Comparison of ENCODE assay signal across 8 cellular contexts in the genomic region with DNA sequence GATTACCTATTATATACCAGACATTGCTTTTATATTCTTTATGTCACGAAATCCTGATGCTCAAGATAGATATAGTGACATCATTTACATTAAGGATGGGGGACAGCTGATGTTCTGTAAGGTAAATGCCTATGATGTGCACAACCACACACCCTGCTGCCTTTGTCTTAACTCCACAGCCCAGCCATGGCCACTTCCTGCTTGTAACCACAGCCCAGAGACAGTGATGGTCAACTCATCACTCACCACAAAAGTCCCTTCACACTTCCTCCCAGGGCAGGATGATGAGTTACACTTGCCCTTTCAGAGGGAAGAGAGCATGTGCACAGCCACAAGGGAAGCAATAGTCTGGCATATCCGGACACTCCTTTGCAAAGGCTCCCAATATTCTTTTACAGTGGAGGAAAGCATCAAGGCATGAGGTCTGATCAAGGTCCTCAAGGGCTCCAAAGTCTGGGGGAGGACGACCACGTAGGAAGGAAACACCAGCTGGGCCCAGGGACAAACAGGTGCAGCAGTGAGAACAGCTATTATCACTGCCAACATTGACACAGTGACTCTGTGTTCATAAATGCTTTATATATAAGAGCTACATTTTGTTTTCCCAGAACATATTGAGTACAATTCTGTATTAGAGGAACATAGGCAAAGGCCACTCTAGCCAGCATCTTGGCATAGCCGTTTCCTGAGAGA. TPM values are rescaled to one million over a fixed set of nuclear protein-coding genes. Genes with fewer than 3 reads are reported as not detected.
A peak's percentile ranks its signal among the peaks of the same experiment; 100 is the strongest.
DNase-seq lines count a peak whose midpoint lies in the region; ATAC-seq and TF ChIP-seq lines count a peak whose summit lies in the region.

No MANE protein-coding gene starts in this region.

- H3K36me3 Mint-ChIP-seq in activated CD8-positive, alpha-beta T cell treated with anti-CD3 and anti-CD28 coated beads, Interleukin-2, amount 10 ng/mL, durations not matched to agents 7 days and 5 days (ENCODE audit: low read depth): no peaks in the 10 kb centered on the region
- peaks cover 31% of the 10 kb centered on the region for H3K36me3 Mint-ChIP-seq in endothelial cell (ENCODE audit: low read depth, unreplicated experiment)

- H3K9me3 Mint-ChIP-seq in activated CD8-positive, alpha-beta T cell treated with anti-CD3 and anti-CD28 coated beads, Interleukin-2, amount 10 ng/mL, durations not matched to agents 7 days and 5 days (ENCODE audit: insufficient read depth): no peaks in the 10 kb centered on the region
- no peaks in the 10 kb centered on the region for H3K9me3 Mint-ChIP-seq in endothelial cell (ENCODE audit: unreplicated experiment)

- DNase-seq in GM12865 (ENCODE audit: low read depth) (peak; percentile 90), HL-60 (ENCODE audit: low read depth in 1 of 2, low spot score in 1 of 2) (peak; percentile 21 to 57), H7 (no peak), NCI-H226 (no peak), endothelial cell (ENCODE audit: low spot score) (no peak)
- peak; percentile 23 for DNase-seq in activated CD8-positive, alpha-beta T cell treated with anti-CD3 and anti-CD28 coated beads, Interleukin-2, amount 10 ng/mL, durations not matched to agents 7 days and 5 days

- H3K27ac ChIP-seq in HL-60 (replicated peaks): no peak overlapping the region
- peak overlapping the region; percentile 64 for H3K27ac ChIP-seq in neutrophil

- CTCF ChIA-PET in activated CD8-positive, alpha-beta T cell treated with anti-CD3 and anti-CD28 coated beads, Interleukin-2, amount 10 ng/mL, durations not matched to agents 7 days and 5 days (lab: Charles Lee): no interaction called here

- POLR2A ChIA-PET in activated CD8-positive, alpha-beta T cell treated with anti-CD3 and anti-CD28 coated beads, Interleukin-2, amount 10 ng/mL, durations not matched to agents 7 days and 5 days (lab: Charles Lee): no interaction called here

- no peaks in the 10 kb centered on the region for H3K9me3 ChIP-seq in neutrophil

- no peak overlapping the region for H3K27ac Mint-ChIP-seq in activated CD8-positive, alpha-beta T cell treated with anti-CD3 and anti-CD28 coated beads, Interleukin-2, amount 10 ng/mL, durations not matched to agents 7 days and 5 days
- H3K27ac Mint-ChIP-seq in endothelial cell (ENCODE audit: unreplicated experiment): no peak overlapping the region

- H3K36me3 ChIP-seq in neutrophil: no peaks in the 10 kb centered on the region
- peaks cover 14% of the 10 kb centered on the region for H3K36me3 ChIP-seq in H7 (replicated peaks; ENCODE audit: control insufficient read depth, insufficient read depth, low read length)

- H3K4me3 Mint-ChIP-seq in activated CD8-positive, alpha-beta T cell treated with anti-CD3 and anti-CD28 coated beads, Interleukin-2, amount 10 ng/mL, durations not matched to agents 7 days and 5 days: no peak overlapping the region
- H3K4me3 Mint-ChIP-seq in endothelial cell (ENCODE audit: unreplicated experiment): no peak overlapping the region

- no peak for TF ChIP-seq CTCF in GM12865 (IDR thresholded peaks at IDR 0.05; ENCODE audit: insufficient read depth, low read depth, low read length, missing control alignments)
- no peak for TF ChIP-seq CTCF in HL-60 (IDR thresholded peaks at IDR 0.05; ENCODE audit: insufficient read depth, low read length)
- peak; percentile 37 for TF ChIP-seq CTCF in neutrophil (IDR thresholded peaks at IDR 0.05)
- TF ChIP-seq CTCF in endothelial cell (IDR thresholded peaks at IDR 0.05; ENCODE audit: unreplicated experiment): no peak

- H3K4me3 ChIP-seq in GM12865 (ENCODE audit: low read depth, low read length): no peak overlapping the region
- H3K4me3 ChIP-seq in HL-60 (replicated peaks; ENCODE audit: insufficient read depth, low read length): no peak overlapping the region
- peak overlapping the region in 1 of 2 experiments; percentile 10 for H3K4me3 ChIP-seq in neutrophil (ENCODE audit: low read depth in 1 of 2, low read length in 1 of 2)
- no peak overlapping the region for H3K4me3 ChIP-seq in H7 (ENCODE audit: insufficient read depth, low read depth, low read length)

- H3K4me1 ChIP-seq in neutrophil (ENCODE audit: control insufficient read depth in 1 of 2, insufficient read depth in 1 of 2, low read depth in 1 of 2, low read length in 1 of 2): peaks cover 48 to 55% of the 10 kb centered on the region in 2 experiments

- H3K27me3 ChIP-seq in HL-60 (ENCODE audit: insufficient read depth, poor library complexity, severe bottlenecking) (peaks cover 5% of the 10 kb centered on the region), neutrophil (no peaks in the 10 kb centered on the region), H7 (ENCODE audit: control insufficient read depth, insufficient read depth, low read length) (no peaks in the 10 kb centered on the region)

- ATAC-seq in GM21619 (IDR thresholded peaks at IDR 0.05; ENCODE audit: unreplicated experiment): peak; percentile 92
- ATAC-seq in activated CD8-positive, alpha-beta T cell treated with anti-CD3 and anti-CD28 coated beads, Interleukin-2, amount 10 ng/mL, durations not matched to agents 7 days and 5 days: no peak

- H3K4me1 Mint-ChIP-seq in activated CD8-positive, alpha-beta T cell treated with anti-CD3 and anti-CD28 coated beads, Interleukin-2, amount 10 ng/mL, durations not matched to agents 7 days and 5 days (ENCODE audit: low read depth): peaks cover 9% of the 10 kb centered on the region
- peaks cover 36% of the 10 kb centered on the region for H3K4me1 Mint-ChIP-seq in endothelial cell (ENCODE audit: unreplicated experiment)

- H3K27me3 Mint-ChIP-seq in activated CD8-positive, alpha-beta T cell treated with anti-CD3 and anti-CD28 coated beads, Interleukin-2, amount 10 ng/mL, durations not matched to agents 7 days and 5 days (ENCODE audit: low read depth): peaks cover 6% of the 10 kb centered on the region
- H3K27me3 Mint-ChIP-seq in endothelial cell (ENCODE audit: unreplicated experiment): no peaks in the 10 kb centered on the region

RNA-seq across cellular contexts. Expression of a gene that starts 53.8 kb away (rescaled TPM):
- total RNA-seq in activated CD8-positive, alpha-beta T cell treated with anti-CD3 and anti-CD28 coated beads, Interleukin-2, amount 10 ng/mL, durations not matched to agents 7 days and 5 days: not detected
- total RNA-seq in H7 (2014; rRNA removed; shearing (Covaris generic)): 33.8 and 45.2 TPM in 2 replicates
- total RNA-seq in endothelial cell (ENCODE audit: unreplicated experiment): 33.5 TPM

Comparison
In these comparisons a context has a peak if more than half of its experiments do, and no peak if none do; other contexts are left out.
1. DNase-seq: peak in GM12865 (single experiment), HL-60 (2 of 2) and activated CD8-positive, alpha-beta T cell treated with anti-CD3 and anti-CD28 coated beads, Interleukin-2, amount 10 ng/mL, durations not matched to agents 7 days and 5 days (single experiment); none in H7 (single experiment), NCI-H226 (single experiment) and endothelial cell (single experiment).
2. RNA of a gene that starts 53.8 kb away (total RNA-seq): 33.8 to 45.2 TPM in H7 and 33.5 TPM in endothelial cell (single experiment); not detected in activated CD8-positive, alpha-beta T cell treated with anti-CD3 and anti-CD28 coated beads, Interleukin-2, amount 10 ng/mL, durations not matched to agents 7 days and 5 days; every median in the first group is over 10 times any median in the second.